ENCODE assay signal across 8 cellular contexts in the genomic region with DNA sequence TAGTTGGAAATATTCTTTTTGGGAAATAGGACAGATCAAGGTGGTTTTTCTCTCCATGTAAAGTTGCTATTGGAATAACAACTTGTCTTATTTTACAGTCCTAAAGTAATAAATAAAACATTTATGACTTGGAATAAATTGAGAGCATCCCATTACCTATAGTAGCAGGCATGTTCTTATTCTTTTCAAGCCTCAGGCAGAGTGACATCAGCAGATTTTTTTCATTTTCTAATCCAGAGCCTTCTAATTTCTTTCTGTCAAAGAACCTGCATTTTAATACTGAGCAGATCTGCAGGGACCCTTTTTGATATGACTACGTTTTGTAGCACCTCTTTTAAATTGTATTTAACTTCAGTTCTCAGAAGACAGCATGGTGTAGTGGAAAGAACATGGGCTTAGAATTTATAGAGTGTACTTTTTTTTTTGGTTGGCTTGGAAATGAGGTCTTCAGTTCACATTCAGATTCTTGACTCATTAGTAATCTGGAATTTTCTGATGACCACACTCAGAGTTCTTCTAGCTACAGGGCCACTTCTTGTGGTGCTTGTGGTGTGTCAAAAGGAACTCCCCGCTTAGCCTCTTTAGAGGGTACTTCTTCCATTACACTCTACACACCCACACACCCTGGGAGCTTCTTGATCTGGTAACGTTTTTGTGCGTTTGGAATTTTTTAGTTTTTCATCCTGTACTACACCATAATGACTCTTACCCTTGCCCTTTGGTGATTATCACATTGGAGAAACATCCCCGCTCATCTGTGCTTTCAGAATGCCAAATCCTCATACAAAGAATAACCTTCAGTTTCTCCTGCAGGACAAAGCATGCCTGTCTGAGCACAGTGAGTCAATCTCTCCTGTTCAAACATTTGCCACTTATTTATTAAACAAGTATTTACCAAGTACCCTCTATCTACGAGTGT. TPM values are rescaled to one million over a fixed set of nuclear protein-coding genes. Genes with fewer than 3 reads are reported as not detected.
DNase-seq lines count a peak whose midpoint lies in the region; ATAC-seq and TF ChIP-seq lines count a peak whose summit lies in the region.

No MANE protein-coding gene starts in this region.

- peak; percentile 72 for DNase-seq in GM12865 (ENCODE audit: low read depth)
- peak; percentile 72 for DNase-seq in NCI-H460 (ENCODE audit: extremely low read depth, low read depth)
- peak; percentile 67 for DNase-seq in fibroblast of gingiva (ENCODE audit: low read depth)
- DNase-seq in stimulated activated CD8-positive, alpha-beta memory T cell treated with anti-CD3 and anti-CD28 coated beads, Interleukin-7, amount 100 ng/mL, for 48 hours (ENCODE audit: extremely low read depth in 1 of 2, low read depth in 1 of 2), result peak; percentile 11 to 69
- DNase-seq in cortex of kidney (lab: John Stamatoyannopoulos, UW), result no peak
- DNase-seq in NCI-H2227 (lab: John Stamatoyannopoulos, UW; ENCODE audit: unreplicated experiment), result no peak
- no peak for DNase-seq in NCI-H510A (lab: John Stamatoyannopoulos, UW)

- peak; percentile 67 for ATAC-seq in GM21786 (IDR thresholded peaks at IDR 0.05; ENCODE audit: unreplicated experiment)

- H3K4me3 ChIP-seq in GM12865 (ENCODE audit: low read depth, low read length), result no peak overlapping the region

- TF ChIP-seq CTCF in GM12865 (IDR thresholded peaks at IDR 0.05; ENCODE audit: insufficient read depth, low read depth, low read length, missing control alignments), result no peak

RNA-seq across cellular contexts. Expression of gene AGK, which starts 34.6 kb away (rescaled TPM):
- 65.2 and 69.3 TPM in 2 replicates for total RNA-seq in NCI-H460 (2014; rRNA removed; shearing (Covaris generic))
- polyA plus RNA-seq in NCI-H460 (2014; cell fraction: nucleus; rRNA removed), result 63.5 and 77.7 TPM in 2 replicates

Comparison
In these comparisons a context has a peak if more than half of its experiments do, and no peak if none do; other contexts are left out.
1. DNase-seq: peak in GM12865 (single experiment), NCI-H460 (single experiment), fibroblast of gingiva (single experiment) and stimulated activated CD8-positive, alpha-beta memory T cell treated with anti-CD3 and anti-CD28 coated beads, Interleukin-7, amount 100 ng/mL, for 48 hours (2 of 2); none in cortex of kidney (single experiment), NCI-H2227 (single experiment) and NCI-H510A (single experiment).